Comparison of ENCODE assay signal across 8 cellular contexts in the genomic region with DNA sequence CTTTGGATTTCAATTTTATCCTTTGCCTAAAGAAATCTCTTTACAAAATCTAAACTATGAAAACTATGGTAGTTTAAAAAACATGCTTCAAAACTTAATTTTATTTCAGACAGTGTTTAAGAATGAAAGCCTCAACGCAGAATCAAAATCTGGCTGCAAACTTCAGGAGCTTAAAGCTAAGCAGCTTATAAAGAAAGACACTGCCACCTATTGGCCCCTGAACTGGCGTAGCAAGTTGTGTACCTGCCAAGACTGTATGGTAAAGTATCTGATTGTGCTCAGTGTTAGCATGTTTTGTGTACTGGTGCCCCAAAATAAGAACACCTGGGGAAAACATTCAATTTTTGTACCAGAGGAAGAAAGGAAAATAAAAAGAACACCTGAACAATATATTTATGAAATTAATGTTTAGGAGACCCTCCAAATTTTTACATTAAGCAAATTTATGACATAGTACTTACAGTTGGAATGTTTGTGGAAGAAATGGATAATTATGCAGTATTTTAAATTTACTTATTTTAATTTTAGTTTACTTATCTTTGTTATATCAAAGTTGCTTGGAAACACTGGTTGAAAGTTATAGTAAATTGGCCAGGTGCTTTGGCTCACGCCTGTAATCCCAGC. TPM values are rescaled to one million over a fixed set of nuclear protein-coding genes. Genes with fewer than 3 reads are reported as not detected.
A peak's percentile ranks its signal among the peaks of the same experiment; 100 is the strongest.
DNase-seq lines count a peak whose midpoint lies in the region; ATAC-seq, FAIRE-seq and TF ChIP-seq lines count a peak whose summit lies in the region.

No MANE protein-coding gene starts in this region.

- intact Hi-C loops in dorsolateral prefrontal cortex (cut with DNase I) = loop anchor here in 1 of 2 donors (10.0 kb wide), 1 partner anchor 406 kb away; no protein-coding TSS in a partner anchor

- TF ChIP-seq CTCF in dorsolateral prefrontal cortex (IDR thresholded peaks at IDR 0.05 in 54 of 56, conservative IDR thresholded peaks at IDR 0.05 in 2 of 56; ENCODE audit: low read depth in 1 of 56, partially characterized antibody in 56 of 56) = peak in 49 of 56 donors; percentile 18 to 63 (median 47)

- no peak overlapping the region for H3K27ac ChIP-seq in dorsolateral prefrontal cortex

- ATAC-seq in GM21526 (IDR thresholded peaks at IDR 0.05; ENCODE audit: low FRiP score, unreplicated experiment) (peak; percentile 66), HG02571 (IDR thresholded peaks at IDR 0.05; ENCODE audit: unreplicated experiment) (no peak)

- peak; percentile 36 for DNase-seq in DMS153 (lab: John Stamatoyannopoulos, UW)
- peak; percentile 29 for DNase-seq in NCI-H1092 treated with DMSO at 0.1 percent for 48 hours (lab: John Stamatoyannopoulos, UW)
- DNase-seq in T-helper 1 cell = peak in 4 of 5 donors; percentile 21 to 59 (median 42)
- peak in 1 of 10 donors; percentile 20 for DNase-seq in dorsolateral prefrontal cortex
- peak; percentile 38 for DNase-seq in myocyte (ENCODE audit: low read depth)
- DNase-seq in urothelium cell line (ENCODE audit: low spot score) = no peak

- FAIRE-seq in urothelium cell line (lab: Jason Lieb, UNC) = no peak

- no peaks in the 10 kb centered on the region for H3K27me3 ChIP-seq in dorsolateral prefrontal cortex

- no peak overlapping the region for H3K4me3 ChIP-seq in dorsolateral prefrontal cortex

RNA-seq across cellular contexts. Expression of a gene that starts 12.2 kb away (rescaled TPM):
- total RNA-seq in dorsolateral prefrontal cortex = 10 to 100 TPM; 21.7 to 43.1 (median 30.0) TPM
- total RNA-seq in myocyte = 22.8 and 24.4 TPM in 2 replicates
- polyA plus RNA-seq in myocyte (2012) = 13.9 TPM

RNA-seq across cellular contexts. Expression of a gene that starts 12.3 kb away (rescaled TPM):
- total RNA-seq in dorsolateral prefrontal cortex (10 to 100 TPM in 23 of 120 experiments, 1 to 10 TPM in 97; 3.6 to 13.0 (median 8.3) TPM), myocyte (8.6 and 14.4 TPM in 2 replicates)
- polyA plus RNA-seq in myocyte (2012) = 7.3 TPM

RNA-seq across cellular contexts. Expression of a gene that starts 34.1 kb away (rescaled TPM):
- total RNA-seq in dorsolateral prefrontal cortex (10 to 100 TPM in 115 of 120 experiments, 1 to 10 TPM in 5; 7.5 to 23.0 (median 15.3) TPM), myocyte (10.8 and 12.2 TPM in 2 replicates)
- 15.4 TPM for polyA plus RNA-seq in myocyte (2012)

RNA-seq across cellular contexts. Expression of a gene that starts 34.5 kb away (rescaled TPM):
- 100 to 1,000 TPM in 111 of 120 experiments, 10 to 100 TPM in 9; 71.5 to 285 (median 191) TPM for total RNA-seq in dorsolateral prefrontal cortex
- total RNA-seq in myocyte = 45.4 and 58.7 TPM in 2 replicates
- 38.9 TPM for polyA plus RNA-seq in myocyte (2012)
